In the genomic region with DNA sequence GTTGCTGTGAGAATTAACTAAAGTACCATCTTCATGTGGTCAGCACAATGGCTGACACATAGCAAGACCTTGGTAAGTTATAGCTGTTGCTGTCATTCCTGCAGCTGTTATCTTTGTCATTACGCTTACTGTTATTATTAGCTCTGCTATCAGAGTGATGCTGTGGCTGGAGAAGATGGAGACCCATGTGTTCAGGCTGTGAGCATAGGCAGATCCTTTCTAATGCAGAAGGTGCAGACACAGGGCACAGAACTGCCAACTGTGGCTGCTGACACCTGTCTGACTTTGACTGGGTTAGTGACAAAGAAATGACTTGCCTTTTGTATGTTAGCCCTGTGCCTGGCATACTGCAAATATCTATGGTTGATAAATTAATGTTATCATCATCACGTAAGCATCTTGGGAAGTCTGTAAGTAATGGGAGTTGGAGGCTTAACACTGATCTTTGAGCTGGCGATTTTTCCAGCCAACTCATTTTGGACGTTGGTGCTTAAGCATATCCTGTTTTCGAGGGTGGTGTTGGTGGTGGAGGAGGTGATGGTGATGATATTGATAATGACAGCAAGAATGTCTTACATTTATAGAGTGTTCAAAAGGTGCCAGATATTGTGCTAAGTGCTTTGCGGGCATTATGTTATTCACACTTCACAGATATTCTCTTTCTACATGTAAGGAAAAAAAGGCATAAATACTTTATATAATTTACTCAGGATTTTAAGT, we compare ENCODE assay signal across 30 cellular contexts.
DNase-seq lines count a peak whose midpoint lies in the region; ATAC-seq and TF ChIP-seq lines count a peak whose summit lies in the region.
"Had no signal": no experiment of that assay in that cellular context is flagged by ENCODE, and none has a peak within 500 bp of the region (broad histone marks: within the 10 kb centered on the region; RNA-seq: fewer than 3 reads in every experiment).

No MANE protein-coding gene starts in this region.

- no peak overlapping the region for H3K4me3 Mint-ChIP-seq in activated CD4-positive, alpha-beta T cell treated with anti-CD3 and anti-CD28 coated beads, Interleukin-2, amount 10 ng/mL, durations not matched to agents 24 days and 14 days
- H3K4me3 Mint-ChIP-seq in CD8-positive, alpha-beta T cell: no peak overlapping the region
- H3K4me3 Mint-ChIP-seq in activated T-helper 1 cell treated with anti-CD3 and anti-CD28 coated beads, Interleukin-12 subunit alpha, Interleukin-12 subunit beta, Interleukin-2, Interleukin-4 antibody, amounts not matched to agents 30 ng/mL and 10 ng/mL and 1 ng/mL, durations not matched to agents 14 hours and 24 hours and 36 hours: no peak overlapping the region
- peak overlapping the region in 1 of 10 donors; percentile 15 for H3K4me3 Mint-ChIP-seq in naive thymus-derived CD4-positive, alpha-beta T cell
- no peak overlapping the region for H3K4me3 Mint-ChIP-seq in endothelial cell (ENCODE audit: unreplicated experiment)
- H3K4me3 Mint-ChIP-seq: activated B cell treated with CpG ODN at 0.5 μM for 24 hours; activated naive CD8-positive, alpha-beta T cell treated with anti-CD3 and anti-CD28 coated beads, Interleukin-2, amount 10 ng/mL, durations not matched to agents 7 days and 5 days; CD14-positive monocyte; nephron had no signal

- CTCF ChIA-PET in CD8-positive, alpha-beta T cell (lab: Charles Lee): no interaction called here
- CTCF ChIA-PET in naive thymus-derived CD4-positive, alpha-beta T cell (lab: Charles Lee): no interaction called here

- intact Hi-C loops in activated CD4-positive, alpha-beta T cell treated with anti-CD3 and anti-CD28 coated beads, Interleukin-2, amount 10 ng/mL, durations not matched to agents 24 days and 14 days (cut with micrococcal nuclease): no loop called here
- intact Hi-C loops in CD8-positive, alpha-beta T cell (cut with DNase I, micrococcal nuclease): no loop called here
- intact Hi-C loops in activated T-helper 1 cell treated with anti-CD3 and anti-CD28 coated beads, Interleukin-12 subunit alpha, Interleukin-12 subunit beta, Interleukin-2, Interleukin-4 antibody, amounts not matched to agents 30 ng/mL and 10 ng/mL and 1 ng/mL, durations not matched to agents 14 hours and 24 hours and 36 hours (cut with micrococcal nuclease): loop anchor here (1.0 to 5.0 kb wide), 5 partner anchors 43 to 1788 kb away; no protein-coding TSS in a partner anchor
- intact Hi-C loops in naive thymus-derived CD4-positive, alpha-beta T cell (cut with micrococcal nuclease): no loop called here

- POLR2A ChIA-PET in CD8-positive, alpha-beta T cell (lab: Charles Lee): no interaction called here
- POLR2A ChIA-PET in naive thymus-derived CD4-positive, alpha-beta T cell (lab: Charles Lee): no interaction called here

- peaks cover 3% of the 10 kb centered on the region for H3K9me3 Mint-ChIP-seq in activated CD4-positive, alpha-beta T cell treated with anti-CD3 and anti-CD28 coated beads, Interleukin-2, amount 10 ng/mL, durations not matched to agents 24 days and 14 days
- H3K9me3 Mint-ChIP-seq in CD8-positive, alpha-beta T cell: no peaks in the 10 kb centered on the region
- no peaks in the 10 kb centered on the region for H3K9me3 Mint-ChIP-seq in activated T-helper 1 cell treated with anti-CD3 and anti-CD28 coated beads, Interleukin-12 subunit alpha, Interleukin-12 subunit beta, Interleukin-2, Interleukin-4 antibody, amounts not matched to agents 30 ng/mL and 10 ng/mL and 1 ng/mL, durations not matched to agents 14 hours and 24 hours and 36 hours
- H3K9me3 Mint-ChIP-seq in naive thymus-derived CD4-positive, alpha-beta T cell: peaks cover 0 to 1% (median 0%) of the 10 kb centered on the region in 11 donors
- no peaks in the 10 kb centered on the region for H3K9me3 Mint-ChIP-seq in endothelial cell (ENCODE audit: unreplicated experiment)
- H3K9me3 Mint-ChIP-seq: activated B cell treated with CpG ODN at 0.5 μM for 24 hours; activated naive CD8-positive, alpha-beta T cell treated with anti-CD3 and anti-CD28 coated beads, Interleukin-2, amount 10 ng/mL, durations not matched to agents 7 days and 5 days; nephron had no signal

- peak overlapping the region; percentile 5 for H3K27ac Mint-ChIP-seq in activated CD4-positive, alpha-beta T cell treated with anti-CD3 and anti-CD28 coated beads, Interleukin-2, amount 10 ng/mL, durations not matched to agents 24 days and 14 days
- peak overlapping the region; percentile 34 for H3K27ac Mint-ChIP-seq in CD8-positive, alpha-beta T cell
- peak overlapping the region; percentile 77 for H3K27ac Mint-ChIP-seq in activated T-helper 1 cell treated with anti-CD3 and anti-CD28 coated beads, Interleukin-12 subunit alpha, Interleukin-12 subunit beta, Interleukin-2, Interleukin-4 antibody, amounts not matched to agents 30 ng/mL and 10 ng/mL and 1 ng/mL, durations not matched to agents 14 hours and 24 hours and 36 hours
- peak overlapping the region in 1 of 9 donors; percentile 34 for H3K27ac Mint-ChIP-seq in naive thymus-derived CD4-positive, alpha-beta T cell
- H3K27ac Mint-ChIP-seq in endothelial cell (ENCODE audit: unreplicated experiment): no peak overlapping the region
- H3K27ac Mint-ChIP-seq: activated B cell treated with CpG ODN at 0.5 μM for 24 hours; activated naive CD8-positive, alpha-beta T cell treated with anti-CD3 and anti-CD28 coated beads, Interleukin-2, amount 10 ng/mL, durations not matched to agents 7 days and 5 days; CD14-positive monocyte had no signal

- no peaks in the 10 kb centered on the region for H3K36me3 ChIP-seq in CD8-positive, alpha-beta T cell (ENCODE audit: insufficient read depth, low read length)
- no peaks in the 10 kb centered on the region for H3K36me3 ChIP-seq in naive thymus-derived CD4-positive, alpha-beta T cell (ENCODE audit: control insufficient read depth in 2 of 3, insufficient read depth in 3 of 3, low read length in 3 of 3)
- H3K36me3 ChIP-seq: ascending aorta, left lung, SJSA1, suprapubic skin, upper lobe of left lung had no signal

- H3K27ac ChIP-seq in CD8-positive, alpha-beta T cell (ENCODE audit: low read depth, low read length): no peak overlapping the region
- no peak overlapping the region for H3K27ac ChIP-seq in naive thymus-derived CD4-positive, alpha-beta T cell (ENCODE audit: low read depth, low read length)
- H3K27ac ChIP-seq: ascending aorta, GM23248, left lung, SJSA1, suprapubic skin, upper lobe of left lung had no signal

- no peaks in the 10 kb centered on the region for H3K4me1 ChIP-seq in CD8-positive, alpha-beta T cell (ENCODE audit: insufficient read depth, low read length)
- H3K4me1 ChIP-seq in naive thymus-derived CD4-positive, alpha-beta T cell (ENCODE audit: control insufficient read depth in 2 of 2, insufficient read depth in 2 of 2, low read length in 2 of 2): peaks cover 0 to 19% of the 10 kb centered on the region in 2 donors
- H3K4me1 ChIP-seq: ascending aorta, left lung, SJSA1, suprapubic skin, upper lobe of left lung had no signal

- H3K27me3 Mint-ChIP-seq in activated CD4-positive, alpha-beta T cell treated with anti-CD3 and anti-CD28 coated beads, Interleukin-2, amount 10 ng/mL, durations not matched to agents 24 days and 14 days: no peaks in the 10 kb centered on the region
- H3K27me3 Mint-ChIP-seq in CD8-positive, alpha-beta T cell (ENCODE audit: low read depth): no peaks in the 10 kb centered on the region
- no peaks in the 10 kb centered on the region for H3K27me3 Mint-ChIP-seq in activated T-helper 1 cell treated with anti-CD3 and anti-CD28 coated beads, Interleukin-12 subunit alpha, Interleukin-12 subunit beta, Interleukin-2, Interleukin-4 antibody, amounts not matched to agents 30 ng/mL and 10 ng/mL and 1 ng/mL, durations not matched to agents 14 hours and 24 hours and 36 hours (ENCODE audit: insufficient read depth)
- no peaks in the 10 kb centered on the region for H3K27me3 Mint-ChIP-seq in naive thymus-derived CD4-positive, alpha-beta T cell
- no peaks in the 10 kb centered on the region for H3K27me3 Mint-ChIP-seq in endothelial cell (ENCODE audit: unreplicated experiment)
- H3K27me3 Mint-ChIP-seq: activated B cell treated with CpG ODN at 0.5 μM for 24 hours; activated naive CD8-positive, alpha-beta T cell treated with anti-CD3 and anti-CD28 coated beads, Interleukin-2, amount 10 ng/mL, durations not matched to agents 7 days and 5 days had no signal

- DNase-seq in activated CD4-positive, alpha-beta T cell treated with anti-CD3 and anti-CD28 coated beads, Interleukin-2, amount 10 ng/mL, durations not matched to agents 24 days and 14 days: peak; percentile 58
- DNase-seq in activated CD4-positive, alpha-beta T cell treated with anti-CD3 and anti-CD28 coated beads for 48 hours: no peak
- DNase-seq in CD8-positive, alpha-beta T cell: no peak
- DNase-seq in activated T-helper 1 cell treated with anti-CD3 and anti-CD28 coated beads, Interleukin-12 subunit alpha, Interleukin-12 subunit beta, Interleukin-2, Interleukin-4 antibody, amounts not matched to agents 30 ng/mL and 10 ng/mL and 1 ng/mL, durations not matched to agents 14 hours and 24 hours and 36 hours (ENCODE audit: low spot score): no peak
- no peak for DNase-seq in naive thymus-derived CD4-positive, alpha-beta T cell
- DNase-seq in NCI-H1417 (lab: John Stamatoyannopoulos, UW) (no peak), endothelial cell (ENCODE audit: low spot score) (no peak)
- DNase-seq in activated CD4-positive, CD25-positive, alpha-beta regulatory T cell treated with anti-CD3 and anti-CD28 coated beads, Interleukin-2, amount 50 U/mL, for 72 hours: no peak
- DNase-seq: activated B cell treated with CpG ODN at 0.5 μM for 24 hours; activated effector memory CD4-positive, alpha-beta T cell treated with Interleukin-2 at 50 U/mL for 16 hours; activated naive CD8-positive, alpha-beta T cell treated with anti-CD3 and anti-CD28 coated beads, Interleukin-2, amount 10 ng/mL, durations not matched to agents 7 days and 5 days; caudate nucleus; cortex of kidney; effector memory CD4-positive, alpha-beta T cell; erythroblast; GM23248; KG1; left lung; NCI-H1105; NCI-H187 treated with DMSO at 0.1 percent for 48 hours; NCI-H2171 treated with DMSO at 0.1 percent for 48 hours; NCI-H510A treated with DMSO at 0.1 percent for 48 hours; stimulated activated naive CD4-positive, alpha-beta T cell; upper lobe of left lung had no signal

- no peaks in the 10 kb centered on the region for H3K36me3 Mint-ChIP-seq in activated CD4-positive, alpha-beta T cell treated with anti-CD3 and anti-CD28 coated beads, Interleukin-2, amount 10 ng/mL, durations not matched to agents 24 days and 14 days (ENCODE audit: low read depth)
- no peaks in the 10 kb centered on the region for H3K36me3 Mint-ChIP-seq in CD8-positive, alpha-beta T cell
- peaks cover 5% of the 10 kb centered on the region for H3K36me3 Mint-ChIP-seq in activated T-helper 1 cell treated with anti-CD3 and anti-CD28 coated beads, Interleukin-12 subunit alpha, Interleukin-12 subunit beta, Interleukin-2, Interleukin-4 antibody, amounts not matched to agents 30 ng/mL and 10 ng/mL and 1 ng/mL, durations not matched to agents 14 hours and 24 hours and 36 hours (ENCODE audit: low read depth)
- H3K36me3 Mint-ChIP-seq in naive thymus-derived CD4-positive, alpha-beta T cell: peaks cover 0 to 5% (median 0%) of the 10 kb centered on the region in 5 donors
- H3K36me3 Mint-ChIP-seq in endothelial cell (ENCODE audit: low read depth, unreplicated experiment): no peaks in the 10 kb centered on the region
- H3K36me3 Mint-ChIP-seq: activated naive CD8-positive, alpha-beta T cell treated with anti-CD3 and anti-CD28 coated beads, Interleukin-2, amount 10 ng/mL, durations not matched to agents 7 days and 5 days; CD14-positive monocyte had no signal

- no peak for TF ChIP-seq CTCF in CD8-positive, alpha-beta T cell (IDR thresholded peaks at IDR 0.05)
- no peak for TF ChIP-seq CTCF in endothelial cell (IDR thresholded peaks at IDR 0.05; ENCODE audit: unreplicated experiment)

- H3K27me3 ChIP-seq in CD8-positive, alpha-beta T cell (ENCODE audit: insufficient read depth, low read length): no peaks in the 10 kb centered on the region
- no peaks in the 10 kb centered on the region for H3K27me3 ChIP-seq in naive thymus-derived CD4-positive, alpha-beta T cell (ENCODE audit: control insufficient read depth in 2 of 2, insufficient read depth in 2 of 2, low read length in 2 of 2)
- H3K27me3 ChIP-seq: ascending aorta, left lung, SJSA1, suprapubic skin, upper lobe of left lung had no signal

- peak; percentile 62 for ATAC-seq in CD8-positive, alpha-beta T cell
- ATAC-seq in naive thymus-derived CD4-positive, alpha-beta T cell: peak; percentile 54
- ATAC-seq: left lung had no signal

- peaks cover 25% of the 10 kb centered on the region for H3K4me1 Mint-ChIP-seq in activated CD4-positive, alpha-beta T cell treated with anti-CD3 and anti-CD28 coated beads, Interleukin-2, amount 10 ng/mL, durations not matched to agents 24 days and 14 days
- H3K4me1 Mint-ChIP-seq in CD8-positive, alpha-beta T cell (ENCODE audit: low read depth): peaks cover 12% of the 10 kb centered on the region
- H3K4me1 Mint-ChIP-seq in activated T-helper 1 cell treated with anti-CD3 and anti-CD28 coated beads, Interleukin-12 subunit alpha, Interleukin-12 subunit beta, Interleukin-2, Interleukin-4 antibody, amounts not matched to agents 30 ng/mL and 10 ng/mL and 1 ng/mL, durations not matched to agents 14 hours and 24 hours and 36 hours (ENCODE audit: low read depth): peaks cover 34% of the 10 kb centered on the region
- H3K4me1 Mint-ChIP-seq in naive thymus-derived CD4-positive, alpha-beta T cell: peaks cover 0 to 30% (median 0%) of the 10 kb centered on the region in 7 donors
- H3K4me1 Mint-ChIP-seq in endothelial cell (ENCODE audit: unreplicated experiment): no peaks in the 10 kb centered on the region
- H3K4me1 Mint-ChIP-seq: activated B cell treated with CpG ODN at 0.5 μM for 24 hours; activated naive CD8-positive, alpha-beta T cell treated with anti-CD3 and anti-CD28 coated beads, Interleukin-2, amount 10 ng/mL, durations not matched to agents 7 days and 5 days; CD14-positive monocyte had no signal

- no peak overlapping the region for H3K4me3 ChIP-seq in CD8-positive, alpha-beta T cell (ENCODE audit: low read depth, low read length)
- H3K4me3 ChIP-seq in naive thymus-derived CD4-positive, alpha-beta T cell (ENCODE audit: low read length): no peak overlapping the region
- H3K4me3 ChIP-seq: ascending aorta, GM23248, left lung, SJSA1, skin epidermis, suprapubic skin, upper lobe of left lung had no signal

- H3K9me3 ChIP-seq in CD8-positive, alpha-beta T cell (ENCODE audit: low read length): no peaks in the 10 kb centered on the region
- H3K9me3 ChIP-seq in naive thymus-derived CD4-positive, alpha-beta T cell (ENCODE audit: control insufficient read depth in 2 of 3, low read length in 3 of 3): no peaks in the 10 kb centered on the region
- H3K9me3 ChIP-seq: ascending aorta, left lung, SJSA1, suprapubic skin, upper lobe of left lung had no signal
